Comparison of ENCODE assay signal across 6 cellular contexts in the genomic region with DNA sequence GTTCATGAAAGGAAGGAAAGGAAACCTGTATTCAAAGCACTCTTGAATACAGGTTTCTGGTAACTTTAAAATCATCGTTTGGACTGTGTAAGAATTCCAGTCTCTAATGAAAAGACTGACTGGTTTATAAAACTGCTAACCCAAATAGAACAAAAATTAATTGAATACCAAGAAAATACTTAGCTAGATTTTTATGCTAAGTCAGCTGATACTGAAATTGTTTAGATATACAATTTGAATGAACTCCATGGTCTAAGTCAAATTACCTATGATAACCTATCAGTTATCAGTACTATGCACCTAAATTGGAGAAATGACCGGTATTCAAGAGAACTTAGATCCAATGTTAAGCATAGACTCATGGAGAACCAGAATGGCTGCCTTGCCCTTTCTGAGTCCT.
"Had no signal": no experiment of that assay in that cellular context is flagged by ENCODE, and none has a peak within 500 bp of the region (broad histone marks: within the 10 kb centered on the region; RNA-seq: fewer than 3 reads in every experiment).

No MANE protein-coding gene starts in this region.

- H3K27ac ChIP-seq: HL-60, KMS-11 had no signal

- H3K9ac ChIP-seq: KMS-11 had no signal

- DNase-seq: Karpas-422, KBM-7, KG1 had no signal

- FAIRE-seq: HTR-8/SVneo had no signal

- H3K4me2 ChIP-seq: KMS-11 had no signal
